In genomic region chr1:232899278-232899677, GRCh38 we compare ENCODE assay signal across 22 cellular contexts. TPM values are rescaled to one million over a fixed set of nuclear protein-coding genes. Genes with fewer than 3 reads are reported as not detected.
DNase-seq lines count a peak whose midpoint lies in the region; ATAC-seq lines count a peak whose summit lies in the region.
"Had no signal": no experiment of that assay in that cellular context is flagged by ENCODE, and none has a peak within 500 bp of the region (broad histone marks: within the 10 kb centered on the region; RNA-seq: fewer than 3 reads in every experiment).

No MANE protein-coding gene starts in this region.

- H3K36me3 ChIP-seq in neuronal stem cell (replicated peaks in 1 of 2; ENCODE audit: control insufficient read depth in 2 of 2, insufficient read depth in 2 of 2, low read length in 2 of 2): no peaks in the 10 kb centered on the region
- H3K36me3 ChIP-seq: BE2C, SJCRH30 had no signal

- H3K23ac ChIP-seq in neuronal stem cell (ENCODE audit: low read depth, low read length, poor library complexity): no peak overlapping the region

- H2BK15ac ChIP-seq in neuronal stem cell (ENCODE audit: low read length): no peak overlapping the region

- peak overlapping the region; percentile 44 for H2BK12ac ChIP-seq in neuronal stem cell (ENCODE audit: low read length)

- H2AK5ac ChIP-seq in neuronal stem cell (ENCODE audit: low read depth, low read length): no peak overlapping the region

- no peak overlapping the region for H3K27ac ChIP-seq in neuronal stem cell (replicated peaks; ENCODE audit: low read length)
- H3K27ac ChIP-seq: 22Rv1, SJCRH30 had no signal

- WGBS in neuronal stem cell (ENCODE audit: extremely low coverage in 2 of 2, insufficient read length in 2 of 2, insufficient replicate concordance in 1 of 2), 2 donors: no CpG with 5 or more reads among the region's 5 CpGs

- peaks cover 0 to 2% of the 10 kb centered on the region in 2 donors for H3K9me3 ChIP-seq in neuronal stem cell (replicated peaks in 1 of 2; ENCODE audit: control insufficient read depth in 2 of 2, insufficient read depth in 1 of 2, low read depth in 1 of 2, low read length in 2 of 2)
- H3K9me3 ChIP-seq: SJCRH30 had no signal

- H4K91ac ChIP-seq in neuronal stem cell (ENCODE audit: low read depth, low read length, poor library complexity): no peak overlapping the region

- no peaks in the 10 kb centered on the region for H3K27me3 ChIP-seq in neuronal stem cell (ENCODE audit: control insufficient read depth in 3 of 3, insufficient read depth in 3 of 3, low read depth in 1 of 3, low read length in 3 of 3)
- H3K27me3 ChIP-seq: BE2C, SJCRH30 had no signal

- no peak overlapping the region for H3K4me3 ChIP-seq in neuronal stem cell (ENCODE audit: low read length in 2 of 2)
- H3K4me3 ChIP-seq: K562, SJCRH30 had no signal

- no peak overlapping the region for H2BK120ac ChIP-seq in neuronal stem cell (ENCODE audit: low read depth, low read length)

- DNase-seq in NCI-H2029 (lab: John Stamatoyannopoulos, UW): peak; percentile 19
- DNase-seq in NCI-H2029 treated with DMSO at 0.1 percent for 48 hours (lab: John Stamatoyannopoulos, UW): no peak
- DNase-seq in NCI-H774 (lab: John Stamatoyannopoulos, UW): peak; percentile 76
- DNase-seq in neuronal stem cell (ENCODE audit: low spot score): no peak
- no peak for DNase-seq in NCI-H1048 (lab: John Stamatoyannopoulos, UW)
- DNase-seq: ACHN; BE2C; Calu3; CD8-positive, alpha-beta memory T cell; H7; Kasumi-1; NCI-H2081; NCI-H226; NCI-H526; T-helper 1 cell had no signal

- ATAC-seq in GM19463 (IDR thresholded peaks at IDR 0.05; ENCODE audit: unreplicated experiment) (no peak), GM18858 (IDR thresholded peaks at IDR 0.05; ENCODE audit: unreplicated experiment) (no peak)
- ATAC-seq: HepG2, K562, Panc1 had no signal

- H3K79me1 ChIP-seq in neuronal stem cell (ENCODE audit: low read depth, low read length): no peaks in the 10 kb centered on the region

- H4K8ac ChIP-seq in neuronal stem cell (ENCODE audit: low read depth, low read length): no peak overlapping the region

- H2BK5ac ChIP-seq in neuronal stem cell (ENCODE audit: low read length): no peak overlapping the region

- H3K9ac ChIP-seq in neuronal stem cell (ENCODE audit: low read depth, low read length, poor library complexity): no peak overlapping the region

- H3K4me1 ChIP-seq in neuronal stem cell (ENCODE audit: control insufficient read depth in 2 of 2, insufficient read depth in 1 of 2, low read depth in 1 of 2, low read length in 2 of 2): peaks cover 2% of the 10 kb centered on the region in 2 donors
- H3K4me1 ChIP-seq: SJCRH30 had no signal

- peak overlapping the region; percentile 30 for H3K18ac ChIP-seq in neuronal stem cell (ENCODE audit: low read length)

- no peak overlapping the region for H3K4ac ChIP-seq in neuronal stem cell (ENCODE audit: low read length)

- H3K14ac ChIP-seq in neuronal stem cell (ENCODE audit: low read length): no peak overlapping the region

- no peak overlapping the region for H2AFZ ChIP-seq in neuronal stem cell (ENCODE audit: low read length)

- no peak overlapping the region for H3K4me2 ChIP-seq in neuronal stem cell (ENCODE audit: insufficient read depth, low read length, poor library complexity, severe bottlenecking)

RNA-seq across cellular contexts. Expression of gene NTPCR, which starts 51.1 kb away (rescaled TPM):
- polyA plus RNA-seq in neuronal stem cell (2013, experiment 1 of 2): 63.6 TPM
- 65.4 TPM for polyA plus RNA-seq in neuronal stem cell (2013, experiment 2 of 2)

Comparison
In these comparisons a context has a peak if more than half of its experiments do, and no peak if none do; other contexts are left out.
1. DNase-seq: peak in NCI-H2029 (single experiment) and NCI-H774 (single experiment); none in NCI-H2029 treated with DMSO at 0.1 percent for 48 hours (single experiment), neuronal stem cell (single experiment) and NCI-H1048 (single experiment).